Comparison of ENCODE assay signal across 9 cellular contexts in genomic region chr11:13440100-13440855, GRCh38. TPM values are rescaled to one million over a fixed set of nuclear protein-coding genes. Genes with fewer than 3 reads are reported as not detected.
DNase-seq lines count a peak whose midpoint lies in the region; ATAC-seq and TF ChIP-seq lines count a peak whose summit lies in the region.
"Had no signal": no experiment of that assay in that cellular context is flagged by ENCODE, and none has a peak within 500 bp of the region (broad histone marks: within the 10 kb centered on the region; RNA-seq: fewer than 3 reads in every experiment).

No MANE protein-coding gene starts in this region.

- no peaks in the 10 kb centered on the region for H3K27me3 ChIP-seq in GM23248 (replicated peaks; ENCODE audit: insufficient read depth)
- no peaks in the 10 kb centered on the region for H3K27me3 ChIP-seq in endocrine pancreas (ENCODE audit: control insufficient read depth, insufficient read depth, low read length)
- H3K27me3 ChIP-seq: neutrophil had no signal

- H3K9ac ChIP-seq in GM23248 = peak overlapping the region; percentile 84
- no peak overlapping the region for H3K9ac ChIP-seq in endocrine pancreas (ENCODE audit: control insufficient read depth, insufficient read depth, low read length)

- no peaks in the 10 kb centered on the region for H3K9me3 ChIP-seq in GM23248 (ENCODE audit: low read depth)
- H3K9me3 ChIP-seq in endocrine pancreas (ENCODE audit: control insufficient read depth, low read length) = no peaks in the 10 kb centered on the region
- no peaks in the 10 kb centered on the region for H3K9me3 ChIP-seq in mucosa of descending colon
- H3K9me3 ChIP-seq: neutrophil had no signal

- peak overlapping the region; percentile 75 for H3K4me3 ChIP-seq in GM23248
- H3K4me3 ChIP-seq in endocrine pancreas (ENCODE audit: control insufficient read depth, insufficient read depth, low read length) = peak overlapping the region; percentile 84
- no peak overlapping the region for H3K4me3 ChIP-seq in mucosa of descending colon

- peak overlapping the region; percentile 96 for H3K27ac ChIP-seq in GM23248
- H3K27ac ChIP-seq: neutrophil had no signal

- DNase-seq in GM23248 (peak; percentile 96), NCI-H526 treated with DMSO at 0.1 percent for 48 hours (lab: John Stamatoyannopoulos, UW) (peak; percentile 90), mucosa of descending colon (peak in 1 of 3 donors; percentile 41), CD1c-positive myeloid dendritic cell (ENCODE audit: extremely low spot score) (no peak), KG1 (lab: John Stamatoyannopoulos, UW) (no peak), Kasumi-1 (lab: John Stamatoyannopoulos, UW) (no peak)

- peaks cover 92% of the 10 kb centered on the region for H3K79me2 ChIP-seq in GM23248 (ENCODE audit: insufficient read depth)

- WGBS in GM23248 (ENCODE audit: low coverage in 1 of 2, low lambda C conversion rate in 2 of 2, missing lambda C conversion rate in 2 of 2), 2 experiments = 2 to 4% methylated on average over 8 of the region's 8 CpGs

- H3K4me1 ChIP-seq in GM23248 (ENCODE audit: insufficient read depth) (peaks cover 31% of the 10 kb centered on the region), endocrine pancreas (ENCODE audit: control insufficient read depth, insufficient read depth, low read length) (peaks cover 9% of the 10 kb centered on the region), mucosa of descending colon (ENCODE audit: low read depth) (peaks cover 6% of the 10 kb centered on the region)

- no peak for TF ChIP-seq CTCF in mucosa of descending colon (IDR thresholded peaks at IDR 0.05)

- intact Hi-C loops in mucosa of descending colon (cut with DNase I, micrococcal nuclease) = no loop called here

- H3F3A ChIP-seq in GM23248 (ENCODE audit: insufficient read depth) = peaks cover 15% of the 10 kb centered on the region

- no peaks in the 10 kb centered on the region for H4K20me1 ChIP-seq in GM23248 (ENCODE audit: insufficient read depth)

- H3K36me3 ChIP-seq in GM23248 (ENCODE audit: low read depth) (no peaks in the 10 kb centered on the region), endocrine pancreas (ENCODE audit: control insufficient read depth, insufficient read depth, low read length) (no peaks in the 10 kb centered on the region), mucosa of descending colon (ENCODE audit: low read depth) (no peaks in the 10 kb centered on the region)
- H3K36me3 ChIP-seq: neutrophil had no signal

- ATAC-seq in mucosa of descending colon (peak; percentile 97), HG02588 (IDR thresholded peaks at IDR 0.05; ENCODE audit: unreplicated experiment) (no peak)

- no peaks in the 10 kb centered on the region for H3K9me2 ChIP-seq in GM23248 (ENCODE audit: insufficient read depth)

- H3K4me2 ChIP-seq in GM23248 (ENCODE audit: unreplicated experiment) = peak overlapping the region; percentile 94

- in situ Hi-C loops in GM23248 (cut with MboI) = no loop called here

- H2AFZ ChIP-seq in GM23248 = peak overlapping the region; percentile 71

RNA-seq across cellular contexts. Expression of gene BTBD10, which starts 22.7 kb away (rescaled TPM):
- total RNA-seq in GM23248 (2014; rRNA removed; shearing (Covaris generic)) = 43.8 and 56.7 TPM in 2 replicates
- 37.7 and 38.6 TPM in 2 replicates for polyA plus RNA-seq in GM23248 (2016; fragmentation: Nextera tagmentation; extraction: Ambion mirVana)
- total RNA-seq in mucosa of descending colon = 10 to 100 TPM; 28.2 to 37.8 (median 29.5) TPM

RNA-seq across cellular contexts. Expression of gene PTH, which starts 55.5 kb away (rescaled TPM):
- not detected in 2 replicates for total RNA-seq in GM23248 (2014; rRNA removed; shearing (Covaris generic))
- polyA plus RNA-seq in GM23248 (2016; fragmentation: Nextera tagmentation; extraction: Ambion mirVana) = not detected in 2 replicates
- not detected for total RNA-seq in mucosa of descending colon

Comparison
In these comparisons a context has a peak if more than half of its experiments do, and no peak if none do; other contexts are left out.
1. DNase-seq: peak in GM23248 (single experiment) and NCI-H526 treated with DMSO at 0.1 percent for 48 hours (single experiment); none in CD1c-positive myeloid dendritic cell (single experiment), KG1 (single experiment) and Kasumi-1 (0 of 2).